Comparison of ENCODE assay signal across 18 cellular contexts in genomic region chr13:21079206-21079605, GRCh38. TPM values are rescaled to one million over a fixed set of nuclear protein-coding genes. Genes with fewer than 3 reads are reported as not detected.
DNase-seq lines count a peak whose midpoint lies in the region; ATAC-seq, FAIRE-seq and TF ChIP-seq lines count a peak whose summit lies in the region.
"Had no signal": no experiment of that assay in that cellular context is flagged by ENCODE, and none has a peak within 500 bp of the region (broad histone marks: within the 10 kb centered on the region; RNA-seq: fewer than 3 reads in every experiment).

No MANE protein-coding gene starts in this region.

- peak overlapping the region; percentile 51 for H3K4me2 ChIP-seq in SK-N-SH

- TF ChIP-seq POLR2A in esophagus muscularis mucosa (IDR thresholded peaks at IDR 0.05; ENCODE audit: low read depth), result no peak

- CTCF ChIA-PET in SK-N-SH (lab: Yijun Ruan, JAX), result interaction anchor here (1.6 kb wide), 1 partner anchor 11 kb away, joined by 4 read pairs; no protein-coding TSS in a partner anchor

- H3K79me2 ChIP-seq in SK-N-SH (ENCODE audit: insufficient read depth), result no peaks in the 10 kb centered on the region

- H3K4me3 ChIP-seq in SK-N-SH (ENCODE audit: low read depth in 2 of 2, low read length in 1 of 2) (no peak overlapping the region), esophagus muscularis mucosa (no peak overlapping the region), psoas muscle (peak overlapping the region; percentile 14)

- H3K9me2 ChIP-seq in SK-N-SH, result no peaks in the 10 kb centered on the region

- no peak for ATAC-seq in psoas muscle
- ATAC-seq: foreskin keratinocyte; stimulated activated memory B cell treated with anti-CD40 and anti-IgM and Interleukin-4, amounts not matched to agents 10 μg/mL and 1 μg/mL and 100 μg/mL, for 72 hours had no signal

- H3K4me1 ChIP-seq in SK-N-SH (ENCODE audit: control insufficient read depth in 1 of 2, insufficient read depth in 2 of 2, low read depth in 1 of 2, low read length in 1 of 2) (peaks cover 0 to 8% of the 10 kb centered on the region in 2 experiments; a peak in 3 of 4 replicates), esophagus muscularis mucosa (peaks cover 11 to 34% (median 21%) of the 10 kb centered on the region in 4 donors), psoas muscle (peaks cover 11% of the 10 kb centered on the region)
- H3K4me1 ChIP-seq: foreskin keratinocyte had no signal

- FAIRE-seq in G401.6 (lab: Jason Lieb, UNC), result peak; percentile 44

- H3K36me3 ChIP-seq in SK-N-SH (replicated peaks in 1 of 2; ENCODE audit: control insufficient read depth in 1 of 2, insufficient read depth in 2 of 2, low read length in 1 of 2), result no peaks in the 10 kb centered on the region
- no peaks in the 10 kb centered on the region for H3K36me3 ChIP-seq in esophagus muscularis mucosa
- H3K36me3 ChIP-seq in psoas muscle (ENCODE audit: insufficient read depth in 1 of 2, low read depth in 1 of 2), result no peaks in the 10 kb centered on the region
- H3K36me3 ChIP-seq: thyroid gland, WERI-Rb-1 had no signal

- H3K9ac ChIP-seq in SK-N-SH, result peak overlapping the region; percentile 66; the same call in 1 of the 2 replicates

- 57% methylated on average over 4 of the region's 4 CpGs for WGBS in SK-N-SH (ENCODE audit: low lambda C conversion rate)
- 88% methylated on average over 4 of the region's 4 CpGs for WGBS in esophagus muscularis mucosa
- WGBS in psoas muscle, 3 donors, result 67 to 80% (median 76%) methylated on average over 4 of the region's 4 CpGs

- TF ChIP-seq CTCF in SK-N-SH (IDR thresholded peaks at IDR 0.05) (no peak), esophagus muscularis mucosa (IDR thresholded peaks at IDR 0.05) (no peak), psoas muscle (IDR thresholded peaks at IDR 0.05) (no peak)

- H3F3A ChIP-seq in SK-N-SH (replicated peaks; ENCODE audit: insufficient read depth), result peaks cover 16% of the 10 kb centered on the region

- intact Hi-C loops in esophagus muscularis mucosa (cut with DNase I), result no loop called here
- intact Hi-C loops in psoas muscle (cut with DNase I), result no loop called here

- H3K27ac ChIP-seq in SK-N-SH (ENCODE audit: low read depth in 2 of 2, low read length in 1 of 2) (peak overlapping the region; percentile 74 to 77; a peak in 3 of 4 replicates), esophagus muscularis mucosa (replicated peaks in 1 of 4) (peak overlapping the region in 3 of 4 donors; percentile 11 to 24 (median 23)), psoas muscle (peak overlapping the region; percentile 37)
- H3K27ac ChIP-seq: foreskin keratinocyte, WERI-Rb-1 had no signal

- 0 out of 2 replicates have a peak overlapping the region, but pooled peaks have one; percentile 64 for H2AFZ ChIP-seq in SK-N-SH (ENCODE audit: low read depth)

- H4K20me1 ChIP-seq in SK-N-SH (ENCODE audit: insufficient read depth), result no peaks in the 10 kb centered on the region

- DNase-seq in SK-N-SH (no peak), esophagus muscularis mucosa (ENCODE audit: extremely low spot score) (no peak), psoas muscle (no peak), NCI-H2029 treated with DMSO at 0.1 percent for 48 hours (lab: John Stamatoyannopoulos, UW) (no peak), NCI-H82 (lab: John Stamatoyannopoulos, UW) (no peak), NAMALWA (ENCODE audit: low spot score) (no peak)
- no peak for DNase-seq in activated CD8-positive, alpha-beta memory T cell treated with anti-CD3 and anti-CD28 coated beads for 24 hours
- DNase-seq: activated CD4-positive, alpha-beta T cell treated with anti-CD3 and anti-CD28 coated beads, Interleukin-2, amount 50 U/mL, for 4 hours; activated naive CD4-positive, alpha-beta T cell treated with Interleukin-2 at 50 U/mL for 16 hours; activated T-cell treated with anti-CD3 and anti-CD28 coated beads, Interleukin-2, amount 50 U/mL, for 24 hours; CD4-positive, alpha-beta T cell; endodermal cell; NCI-H1930; WERI-Rb-1 had no signal

- POLR2A ChIA-PET in SK-N-SH (lab: Yijun Ruan, JAX), result no interaction called here

- no peaks in the 10 kb centered on the region for H3K9me3 ChIP-seq in SK-N-SH
- H3K9me3 ChIP-seq in esophagus muscularis mucosa, result no peaks in the 10 kb centered on the region
- H3K9me3 ChIP-seq in psoas muscle, result no peaks in the 10 kb centered on the region
- H3K9me3 ChIP-seq: thyroid gland had no signal

- no peaks in the 10 kb centered on the region for H3K27me3 ChIP-seq in SK-N-SH (ENCODE audit: insufficient read depth)
- no peaks in the 10 kb centered on the region for H3K27me3 ChIP-seq in esophagus muscularis mucosa
- no peaks in the 10 kb centered on the region for H3K27me3 ChIP-seq in psoas muscle (ENCODE audit: insufficient read depth in 3 of 3, low read length in 2 of 3)
- H3K27me3 ChIP-seq: foreskin keratinocyte, thyroid gland had no signal

- TF ChIP-seq RAD21 in SK-N-SH (IDR thresholded peaks at IDR 0.05; ENCODE audit: low read length), result no peak

- TF ChIP-seq EP300 in SK-N-SH (IDR thresholded peaks at IDR 0.05; ENCODE audit: borderline replicate concordance in 1 of 2, low read depth in 1 of 2, low read length in 1 of 2) (no peak), esophagus muscularis mucosa (IDR thresholded peaks at IDR 0.05) (no peak)

TF ChIP-seq in SK-N-SH, 30 proteins besides CTCF, POLR2A, EP300 and RAD21:
- no peak for TF ChIP-seq CHD2 (IDR thresholded peaks at IDR 0.05; ENCODE audit: low read length, partially characterized antibody)
- no peak for TF ChIP-seq MXI1 (IDR thresholded peaks at IDR 0.05; ENCODE audit: low read depth, low read length)

RNA-seq across cellular contexts. Expression of gene LATS2, which starts 17.8 kb away (rescaled TPM):
- polyA plus RNA-seq in SK-N-SH (2012; rRNA removed), result 19.6 and 19.7 TPM in 2 replicates
- 23.5 and 24.6 TPM in 2 replicates for polyA plus RNA-seq in SK-N-SH (2012; cell fraction: cytosol; rRNA removed)
- 39.0 and 45.8 TPM in 2 replicates for polyA plus RNA-seq in SK-N-SH (2012; cell fraction: nucleus; rRNA removed)
- 10 to 100 TPM; 49.8 to 93.8 (median 77.0) TPM for total RNA-seq in esophagus muscularis mucosa
- total RNA-seq in psoas muscle, result 10 to 100 TPM; 23.7 to 27.4 (median 26.1) TPM
- polyA plus RNA-seq in psoas muscle, result 10 to 100 TPM in 2 of 3 donors, 1 to 10 TPM in 1; 6.0 to 13.9 (median 10.0) TPM

Comparison
In these comparisons a context has a peak if more than half of its experiments do, and no peak if none do; other contexts are left out.
1. H3K27ac ChIP-seq: peak in every context shown above with its lines; median percentile 76 in SK-N-SH; 37 in psoas muscle; 23 in esophagus muscularis mucosa.